In the genomic region with DNA sequence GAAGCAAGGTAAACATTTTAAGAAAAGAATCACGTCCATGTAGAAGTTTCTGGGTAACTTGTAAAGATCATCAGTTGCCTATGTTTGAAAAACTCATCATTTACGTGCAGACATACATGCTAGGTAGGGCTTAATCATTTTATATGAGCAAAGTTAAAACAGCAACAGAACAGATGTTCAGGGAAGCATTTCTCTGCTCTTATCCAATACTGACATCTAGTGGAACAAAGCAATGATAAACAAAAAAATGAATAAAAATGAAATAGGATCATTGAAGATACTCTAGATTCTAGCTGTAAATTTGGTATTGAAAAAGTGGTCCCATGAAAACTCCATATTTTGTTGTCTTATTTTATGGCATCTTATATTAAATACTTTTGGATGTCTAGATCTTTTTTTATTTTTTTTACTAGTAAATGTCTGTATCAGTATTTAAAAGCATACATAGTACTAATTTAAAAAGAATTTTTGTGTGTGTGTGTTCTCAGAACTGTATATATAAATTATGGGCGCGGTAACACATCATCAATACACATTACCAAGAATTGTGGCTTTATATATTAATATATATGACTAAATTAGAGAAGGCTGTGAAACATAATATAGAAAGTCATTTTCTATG, we compare ENCODE assay signal across 8 cellular contexts.
DNase-seq lines count a peak whose midpoint lies in the region; ATAC-seq, FAIRE-seq and TF ChIP-seq lines count a peak whose summit lies in the region.

No MANE protein-coding gene starts in this region.

- H3K36me3 Mint-ChIP-seq in astrocyte (ENCODE audit: low read depth, unreplicated experiment), result no peaks in the 10 kb centered on the region

- H3K4me1 ChIP-seq in heart right ventricle (peaks cover 0 to 3% (median 0%) of the 10 kb centered on the region in 9 donors), astrocyte (ENCODE audit: insufficient read depth, low read length) (peaks cover 6% of the 10 kb centered on the region), HepG2 (ENCODE audit: insufficient read depth, low read length) (no peaks in the 10 kb centered on the region)

- H3K4me1 Mint-ChIP-seq in astrocyte (ENCODE audit: low read depth, unreplicated experiment), result peaks cover 3% of the 10 kb centered on the region

- H3K27ac ChIP-seq in heart right ventricle (no peak overlapping the region), astrocyte (ENCODE audit: low read depth, low read length) (no peak overlapping the region), HepG2 (ENCODE audit: extremely low read length, insufficient read depth, low read length) (no peak overlapping the region)

- no peak for FAIRE-seq in astrocyte (lab: Jason Lieb, UNC)
- FAIRE-seq in HepG2 (lab: Jason Lieb, UNC), result no peak

- H3K9me3 ChIP-seq in heart right ventricle (peaks cover 0 to 6% (median 0%) of the 10 kb centered on the region in 11 donors), astrocyte (ENCODE audit: insufficient read depth, low read depth, low read length) (no peaks in the 10 kb centered on the region), HepG2 (ENCODE audit: low read length) (no peaks in the 10 kb centered on the region)

- no peak for TF ChIP-seq POLR2A in HepG2 (IDR thresholded peaks at IDR 0.05; ENCODE audit: insufficient read depth in 1 of 2, low read depth in 2 of 2, low read length in 2 of 2)

- no peak overlapping the region for H3K4me3 Mint-ChIP-seq in astrocyte (ENCODE audit: unreplicated experiment)

- WGBS in heart right ventricle, 2 donors, result 17 to 29% methylated on average over 4 of the region's 4 CpGs
- 2% methylated on average over 4 of the region's 4 CpGs for WGBS in HepG2 (ENCODE audit: low lambda C conversion rate)

- H3K79me2 ChIP-seq in astrocyte (ENCODE audit: insufficient read depth, low read length) (no peaks in the 10 kb centered on the region), HepG2 (ENCODE audit: insufficient read depth, low read length) (no peaks in the 10 kb centered on the region)

- H3K9me3 Mint-ChIP-seq in astrocyte (ENCODE audit: unreplicated experiment), result no peaks in the 10 kb centered on the region

- BruUV-seq in HepG2 (replicated peaks; lab: Mats Ljungman, UMichigan), result no TSS peak

- no peaks in the 10 kb centered on the region for H4K20me1 ChIP-seq in astrocyte (ENCODE audit: insufficient read depth, low read length)
- no peaks in the 10 kb centered on the region for H4K20me1 ChIP-seq in HepG2 (ENCODE audit: insufficient read depth, low read length)

- CTCF ChIA-PET in HepG2 (lab: Yijun Ruan, JAX; ENCODE audit: low intra/inter-chr PET ratio, low total read pairs), result no interaction called here

- in situ Hi-C loops in HepG2 (cut with HindIII; ENCODE audit: extremely low pct_ligation_motif_present, low pct_unique_long_range_greater_than_20kb), result no loop called here

- TF ChIP-seq CTCF in heart right ventricle (IDR thresholded peaks at IDR 0.05), result peak; percentile 13 to 64 (median 53)
- TF ChIP-seq CTCF in astrocyte (IDR thresholded peaks at IDR 0.05; ENCODE audit: insufficient read depth, low read depth, low read length), result peak; percentile 61
- peak; percentile 65 for TF ChIP-seq CTCF in HepG2 (CRISPR knock-in tag; IDR thresholded peaks at IDR 0.05)

- DNase-seq in heart right ventricle (no peak), Right ventricle myocardium superior (no peak), NCI-H2029 treated with DMSO at 0.1 percent for 48 hours (lab: John Stamatoyannopoulos, UW) (peak; percentile 27), astrocyte (ENCODE audit: low read depth) (peak; percentile 14), HepG2 (ENCODE audit: low spot score) (peak; percentile 18), left colon (no peak)

- H3K36me3 ChIP-seq in heart right ventricle, result no peaks in the 10 kb centered on the region
- H3K36me3 ChIP-seq in astrocyte (ENCODE audit: insufficient read depth, low read length), result no peaks in the 10 kb centered on the region
- no peaks in the 10 kb centered on the region for H3K36me3 ChIP-seq in HepG2 (replicated peaks in 1 of 2; ENCODE audit: control insufficient read depth in 1 of 2, insufficient read depth in 2 of 2, low read length in 2 of 2)

- no peak overlapping the region for H3K27ac Mint-ChIP-seq in astrocyte (ENCODE audit: unreplicated experiment)

- no peak overlapping the region for H3K4me3 ChIP-seq in heart right ventricle
- H3K4me3 ChIP-seq in astrocyte (ENCODE audit: insufficient read depth, low read depth, low read length), result no peak overlapping the region
- no peak overlapping the region for H3K4me3 ChIP-seq in HepG2 (replicated peaks in 1 of 3; ENCODE audit: insufficient read depth in 1 of 3, low read depth in 2 of 3, low read length in 3 of 3)

- POLR2A ChIA-PET in HepG2 (lab: Yijun Ruan, JAX), result no interaction called here

- no peak overlapping the region for H3K4me2 ChIP-seq in astrocyte (ENCODE audit: low read length)
- H3K4me2 ChIP-seq in HepG2 (ENCODE audit: low read depth, low read length), result peak overlapping the region; percentile 16; the same call in 1 of the 2 replicates

- H3K9ac ChIP-seq in astrocyte (ENCODE audit: low read length), result no peak overlapping the region
- H3K9ac ChIP-seq in HepG2 (ENCODE audit: insufficient read depth, low read depth, low read length), result no peak overlapping the region

- TF ChIP-seq EP300 in HepG2 (IDR thresholded peaks at IDR 0.05; ENCODE audit: low read depth in 2 of 2, low read length in 2 of 2) (no peak), HepG2 (CRISPR knock-in tag; IDR thresholded peaks at IDR 0.05; ENCODE audit: borderline replicate concordance) (no peak)

- ATAC-seq in heart right ventricle, result no peak
- ATAC-seq in Right ventricle myocardium superior (ENCODE audit: poor library complexity), result no peak
- ATAC-seq in HepG2, result peak; percentile 67
- no peak for ATAC-seq in GM21576 (IDR thresholded peaks at IDR 0.05; ENCODE audit: unreplicated experiment)
- ATAC-seq in left colon, result no peak
- ATAC-seq in HG02588 (IDR thresholded peaks at IDR 0.05; ENCODE audit: unreplicated experiment), result no peak

- H3K27me3 Mint-ChIP-seq in astrocyte (ENCODE audit: low read depth, unreplicated experiment), result no peaks in the 10 kb centered on the region

- H3K27me3 ChIP-seq in heart right ventricle (no peaks in the 10 kb centered on the region), astrocyte (ENCODE audit: insufficient read depth, low read length) (no peaks in the 10 kb centered on the region), HepG2 (ENCODE audit: control insufficient read depth in 1 of 2, insufficient read depth in 2 of 2, low read length in 2 of 2) (no peaks in the 10 kb centered on the region)

- intact Hi-C loops in heart right ventricle (cut with DNase I), result no loop called here
- intact Hi-C loops in Right ventricle myocardium superior (cut with DNase I), result no loop called here
- intact Hi-C loops in HepG2 (cut with micrococcal nuclease; ENCODE audit: unreplicated experiment), result loop anchor here (1.0 to 10.0 kb wide), 2 partner anchors 334 to 828 kb away; no protein-coding TSS in a partner anchor
- intact Hi-C loops in left colon (cut with DNase I, micrococcal nuclease), result no loop called here

- H2AFZ ChIP-seq in astrocyte (ENCODE audit: low read depth, low read length) (no peak overlapping the region), HepG2 (ENCODE audit: low read length) (no peak overlapping the region)

- 0 out of 2 replicates have a peak, but pooled peaks have one; percentile 46 for TF ChIP-seq RAD21 in HepG2 (CRISPR knock-in tag; IDR thresholded peaks at IDR 0.05)

TF ChIP-seq in HepG2, 621 proteins besides CTCF, POLR2A, EP300 and RAD21:
- TF ChIP-seq MED1 (CRISPR knock-in tag; IDR thresholded peaks at IDR 0.05) (no peak), SMC3 (IDR thresholded peaks at IDR 0.05; ENCODE audit: low read length) (peak; percentile 49; the same call in 1 of the 2 replicates), STAG1 (CRISPR knock-in tag; IDR thresholded peaks at IDR 0.05) (peak; percentile 86), TP53 (CRISPR knock-in tag; conservative IDR thresholded peaks at IDR 0.05) (no peak), ELF3 (CRISPR knock-in tag; IDR thresholded peaks at IDR 0.05) (no peak)
- TF ChIP-seq, protein P1, sequence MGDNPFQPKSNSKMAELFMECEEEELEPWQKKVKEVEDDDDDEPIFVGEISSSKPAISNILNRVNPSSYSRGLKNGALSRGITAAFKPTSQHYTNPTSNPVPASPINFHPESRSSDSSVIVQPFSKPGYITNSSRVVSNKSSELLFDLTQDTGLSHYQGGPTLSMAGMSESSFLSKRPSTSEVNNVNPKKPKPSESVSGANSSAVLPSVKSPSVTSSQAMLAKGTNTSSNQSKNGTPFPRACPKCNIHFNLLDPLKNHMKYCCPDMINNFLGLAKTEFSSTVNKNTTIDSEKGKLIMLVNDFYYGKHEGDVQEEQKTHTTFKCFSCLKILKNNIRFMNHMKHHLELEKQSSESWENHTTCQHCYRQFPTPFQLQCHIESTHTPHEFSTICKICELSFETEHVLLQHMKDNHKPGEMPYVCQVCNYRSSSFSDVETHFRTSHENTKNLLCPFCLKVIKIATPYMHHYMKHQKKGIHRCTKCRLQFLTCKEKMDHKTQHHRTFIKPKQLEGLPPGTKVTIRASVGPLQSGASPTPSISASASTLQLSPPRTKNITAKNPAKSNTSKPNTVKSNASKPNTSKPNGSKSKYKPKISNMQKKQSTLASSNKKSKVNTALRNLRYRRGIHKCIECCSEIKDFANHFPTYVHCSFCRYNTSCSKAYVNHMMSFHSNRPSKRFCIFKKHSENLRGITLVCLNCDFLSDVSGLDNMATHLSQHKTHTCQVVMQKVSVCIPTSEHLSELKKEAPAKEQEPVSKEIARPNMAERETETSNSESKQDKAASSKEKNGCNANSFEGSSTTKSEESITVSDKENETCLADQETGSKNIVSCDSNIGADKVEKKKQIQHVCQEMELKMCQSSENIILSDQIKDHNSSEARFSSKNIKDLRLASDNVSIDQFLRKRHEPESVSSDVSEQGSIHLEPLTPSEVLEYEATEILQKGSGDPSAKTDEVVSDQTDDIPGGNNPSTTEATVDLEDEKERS (CRISPR knock-in tag; IDR thresholded peaks at IDR 0.05), result no peak

Comparison
In these comparisons a context has a peak if more than half of its experiments do, and no peak if none do; other contexts are left out.
1. DNase-seq: peak in NCI-H2029 treated with DMSO at 0.1 percent for 48 hours (single experiment), astrocyte (single experiment) and HepG2 (single experiment); none in heart right ventricle (0 of 2), Right ventricle myocardium superior (single experiment) and left colon (0 of 2).
2. Peak in every context shown above with its lines, with median percentiles within 50 percentile points of each other: CTCF ChIP-seq.